Comparison of ENCODE assay signal across 8 cellular contexts in genomic region chr7:47291461-47292051, GRCh38.
DNase-seq lines count a peak whose midpoint lies in the region; ATAC-seq and TF ChIP-seq lines count a peak whose summit lies in the region.

No MANE protein-coding gene starts in this region.

- no TSS peak for BruUV-seq in mammary epithelial cell (replicated peaks; lab: Mats Ljungman, UMichigan)

- peak; percentile 96 for ATAC-seq in GM18517 (IDR thresholded peaks at IDR 0.05; ENCODE audit: unreplicated experiment)

- dilution Hi-C loops in mammary epithelial cell (cut with HindIII; ENCODE audit: low sequenced_read_pairs) = no loop called here

- no peaks in the 10 kb centered on the region for H3K4me1 Mint-ChIP-seq in nephron progenitor cell

- intact Hi-C loops in mammary epithelial cell (cut with micrococcal nuclease) = no loop called here

- no peak overlapping the region for H3K4me3 Mint-ChIP-seq in nephron progenitor cell

- peaks cover 28% of the 10 kb centered on the region; the same call in 1 of the 2 replicates for H3K36me3 ChIP-seq in GM23248 (ENCODE audit: low read depth)
- peaks cover 4% of the 10 kb centered on the region for H3K36me3 ChIP-seq in mammary epithelial cell (ENCODE audit: insufficient read depth, low read length)

- peaks cover 9% of the 10 kb centered on the region for H3K27me3 Mint-ChIP-seq in nephron progenitor cell (ENCODE audit: low read depth, poor library complexity)

- peaks cover 92% of the 10 kb centered on the region for H3K36me3 Mint-ChIP-seq in nephron progenitor cell (ENCODE audit: low read depth)

- peak overlapping the region; percentile 23 for H3K4me3 ChIP-seq in GM23248
- H3K4me3 ChIP-seq in mammary epithelial cell (replicated peaks in 1 of 3; ENCODE audit: insufficient read depth in 1 of 3, low read depth in 2 of 3, low read length in 3 of 3) = no peak overlapping the region

- H3K27ac Mint-ChIP-seq in nephron progenitor cell = no peak overlapping the region

- no peaks in the 10 kb centered on the region for H4K20me1 ChIP-seq in GM23248 (ENCODE audit: insufficient read depth)
- no peaks in the 10 kb centered on the region for H4K20me1 ChIP-seq in mammary epithelial cell (ENCODE audit: insufficient read depth, low read length)

- H3K9ac ChIP-seq in GM23248 = peak overlapping the region; percentile 65
- H3K9ac ChIP-seq in mammary epithelial cell (ENCODE audit: insufficient read depth, low read length) = peak overlapping the region; percentile 26

- no peaks in the 10 kb centered on the region for H3K9me2 ChIP-seq in GM23248 (ENCODE audit: insufficient read depth)

- peaks cover 55% of the 10 kb centered on the region for H3F3A ChIP-seq in GM23248 (ENCODE audit: insufficient read depth)

- 0% methylated on average over 4 of the region's 4 CpGs for WGBS in GM23248 (ENCODE audit: low coverage in 1 of 2, low lambda C conversion rate in 2 of 2, missing lambda C conversion rate in 2 of 2), 2 experiments
- 15% methylated on average over 4 of the region's 4 CpGs for WGBS in mammary epithelial cell (ENCODE audit: low coverage, missing lambda C conversion rate)

- H3K27ac ChIP-seq in GM23248 (peak overlapping the region; percentile 88), mammary epithelial cell (ENCODE audit: insufficient read depth, low read depth, low read length) (peak overlapping the region; percentile 74)

- no peaks in the 10 kb centered on the region for H3K27me3 ChIP-seq in GM23248 (replicated peaks; ENCODE audit: insufficient read depth)
- H3K27me3 ChIP-seq in mammary epithelial cell (ENCODE audit: insufficient read depth, low read length) = no peaks in the 10 kb centered on the region

- TF ChIP-seq CTCF in mammary epithelial cell (conservative IDR thresholded peaks at IDR 0.05 in 1 of 2, IDR thresholded peaks at IDR 0.05 in 1 of 2; ENCODE audit: extremely low read depth in 1 of 2, insufficient read depth in 1 of 2, low read depth in 1 of 2, low read length in 2 of 2) (no peak), nephron progenitor cell (IDR thresholded peaks at IDR 0.05) (no peak)

- no peaks in the 10 kb centered on the region for H3K9me3 Mint-ChIP-seq in nephron progenitor cell

- H3K4me2 ChIP-seq in GM23248 (ENCODE audit: unreplicated experiment) (peak overlapping the region; percentile 63), mammary epithelial cell (ENCODE audit: insufficient read depth, low read depth, low read length) (peak overlapping the region; percentile 68)

- CTCF ChIA-PET in mammary epithelial cell (lab: Charles Lee; ENCODE audit: low non-redundant PET) = no interaction called here

- H3K4me1 ChIP-seq in GM23248 (ENCODE audit: insufficient read depth) (peaks cover 49% of the 10 kb centered on the region), mammary epithelial cell (ENCODE audit: insufficient read depth, low read length) (peaks cover 45% of the 10 kb centered on the region)

- H3K9me3 ChIP-seq in GM23248 (ENCODE audit: low read depth) (no peaks in the 10 kb centered on the region), mammary epithelial cell (replicated peaks; ENCODE audit: insufficient read depth, low read length) (no peaks in the 10 kb centered on the region)

- no peaks in the 10 kb centered on the region for H3K79me2 ChIP-seq in GM23248 (ENCODE audit: insufficient read depth)
- H3K79me2 ChIP-seq in mammary epithelial cell (ENCODE audit: insufficient read depth, low read length) = no peaks in the 10 kb centered on the region

- 0 out of 2 replicates have a peak overlapping the region, but pooled peaks have one; percentile 9 for H2AFZ ChIP-seq in GM23248
- H2AFZ ChIP-seq in mammary epithelial cell (ENCODE audit: low read depth, low read length) = peak overlapping the region; percentile 15

- peak; percentile 97 for DNase-seq in GM23248
- DNase-seq in M059J (ENCODE audit: low read depth) = peak; percentile 98
- DNase-seq in mammary epithelial cell = peak; percentile 95
- DNase-seq in pulmonary artery endothelial cell (ENCODE audit: low read depth, low spot score) = peak; percentile 49
- DNase-seq in nephron progenitor cell = no peak
- no peak for DNase-seq in NCI-H345 treated with DMSO at 0.1 percent for 48 hours (lab: John Stamatoyannopoulos, UW; ENCODE audit: unreplicated experiment)
- DNase-seq in NCI-H2029 treated with DMSO at 0.1 percent for 48 hours (lab: John Stamatoyannopoulos, UW) = no peak

- in situ Hi-C loops in GM23248 (cut with MboI) = no loop called here
- in situ Hi-C loops in mammary epithelial cell (cut with MboI; ENCODE audit: low sequenced_read_pairs in 2 of 2) = no loop called here

Comparison
In these comparisons a context has a peak if more than half of its experiments do, and no peak if none do; other contexts are left out.
1. DNase-seq: peak in GM23248 (single experiment), M059J (single experiment), mammary epithelial cell (single experiment) and pulmonary artery endothelial cell (single experiment); none in nephron progenitor cell (single experiment), NCI-H345 treated with DMSO at 0.1 percent for 48 hours (single experiment) and NCI-H2029 treated with DMSO at 0.1 percent for 48 hours (single experiment).